Comparison of ENCODE assay signal across 8 cellular contexts in genomic region chr1:211828584-211829342, GRCh38. TPM values are rescaled to one million over a fixed set of nuclear protein-coding genes. Genes with fewer than 3 reads are reported as not detected.
A peak's percentile ranks its signal among the peaks of the same experiment; 100 is the strongest.
DNase-seq lines count a peak whose midpoint lies in the region; ATAC-seq and TF ChIP-seq lines count a peak whose summit lies in the region.

No MANE protein-coding gene starts in this region.

- H3K9me3 Mint-ChIP-seq in activated CD4-positive, alpha-beta T cell treated with anti-CD3 and anti-CD28 coated beads, Interleukin-2, amount 10 ng/mL, durations not matched to agents 7 days and 5 days, result no peaks in the 10 kb centered on the region
- no peaks in the 10 kb centered on the region for H3K9me3 Mint-ChIP-seq in activated T-helper 2 cell treated with anti-CD3 and anti-CD28 coated beads, Interferon-gamma antibody, Interleukin-2, Interleukin-4, amounts not matched to agents 10 μg/mL and 5 μg/mL and 100 μg/mL, durations not matched to agents 14 hours and 24 hours and 36 hours

- TF ChIP-seq CTCF in kidney epithelial cell (IDR thresholded peaks at IDR 0.05; ENCODE audit: insufficient read depth, low read length, poor library complexity, severe bottlenecking), result no peak
- TF ChIP-seq CTCF in suprapubic skin (IDR thresholded peaks at IDR 0.05), result no peak

- no peaks in the 10 kb centered on the region for H3K9me3 ChIP-seq in suprapubic skin

- TF ChIP-seq EP300 in suprapubic skin (IDR thresholded peaks at IDR 0.05), result no peak

- no peak for DNase-seq in activated CD4-positive, alpha-beta T cell treated with anti-CD3 and anti-CD28 coated beads, Interleukin-2, amount 10 ng/mL, durations not matched to agents 7 days and 5 days
- no peak for DNase-seq in activated CD4-positive, alpha-beta T cell treated with anti-CD3 and anti-CD28 coated beads, Interleukin-2, amount 50 U/mL, for 4 hours
- DNase-seq in activated T-helper 2 cell treated with anti-CD3 and anti-CD28 coated beads, Interferon-gamma antibody, Interleukin-2, Interleukin-4, amounts not matched to agents 10 μg/mL and 5 μg/mL and 100 μg/mL, durations not matched to agents 14 hours and 24 hours and 36 hours (ENCODE audit: low spot score), result no peak
- no peak for DNase-seq in kidney epithelial cell (ENCODE audit: low read depth)
- DNase-seq in suprapubic skin (ENCODE audit: low spot score in 2 of 2), result no peak
- no peak for DNase-seq in SHP77 (lab: John Stamatoyannopoulos, UW)

- H3K36me3 Mint-ChIP-seq in activated CD4-positive, alpha-beta T cell treated with anti-CD3 and anti-CD28 coated beads, Interleukin-2, amount 10 ng/mL, durations not matched to agents 7 days and 5 days (ENCODE audit: low read depth), result peaks cover 42% of the 10 kb centered on the region
- peaks cover 22% of the 10 kb centered on the region for H3K36me3 Mint-ChIP-seq in activated T-helper 2 cell treated with anti-CD3 and anti-CD28 coated beads, Interferon-gamma antibody, Interleukin-2, Interleukin-4, amounts not matched to agents 10 μg/mL and 5 μg/mL and 100 μg/mL, durations not matched to agents 14 hours and 24 hours and 36 hours (ENCODE audit: low read depth)

- no peak overlapping the region for H3K27ac ChIP-seq in suprapubic skin

- intact Hi-C loops in activated T-helper 2 cell treated with anti-CD3 and anti-CD28 coated beads, Interferon-gamma antibody, Interleukin-2, Interleukin-4, amounts not matched to agents 10 μg/mL and 5 μg/mL and 100 μg/mL, durations not matched to agents 14 hours and 24 hours and 36 hours (cut with micrococcal nuclease), result no loop called here

- WGBS in suprapubic skin, result 84% methylated on average over 9 of the region's 9 CpGs

- H3K4me1 ChIP-seq in suprapubic skin, result peaks cover 24% of the 10 kb centered on the region

- H3K4me3 Mint-ChIP-seq in activated CD4-positive, alpha-beta T cell treated with anti-CD3 and anti-CD28 coated beads, Interleukin-2, amount 10 ng/mL, durations not matched to agents 7 days and 5 days, result peak overlapping the region; percentile 94
- H3K4me3 Mint-ChIP-seq in activated T-helper 2 cell treated with anti-CD3 and anti-CD28 coated beads, Interferon-gamma antibody, Interleukin-2, Interleukin-4, amounts not matched to agents 10 μg/mL and 5 μg/mL and 100 μg/mL, durations not matched to agents 14 hours and 24 hours and 36 hours (ENCODE audit: low read depth), result peak overlapping the region; percentile 92

- no peaks in the 10 kb centered on the region for H3K27me3 Mint-ChIP-seq in activated CD4-positive, alpha-beta T cell treated with anti-CD3 and anti-CD28 coated beads, Interleukin-2, amount 10 ng/mL, durations not matched to agents 7 days and 5 days
- peaks cover 6% of the 10 kb centered on the region for H3K27me3 Mint-ChIP-seq in activated T-helper 2 cell treated with anti-CD3 and anti-CD28 coated beads, Interferon-gamma antibody, Interleukin-2, Interleukin-4, amounts not matched to agents 10 μg/mL and 5 μg/mL and 100 μg/mL, durations not matched to agents 14 hours and 24 hours and 36 hours (ENCODE audit: low read depth)

- peak overlapping the region; percentile 46 for H3K4me3 ChIP-seq in kidney epithelial cell (ENCODE audit: low read depth, low read length)
- peak overlapping the region; percentile 96 for H3K4me3 ChIP-seq in suprapubic skin

- POLR2A ChIA-PET in activated CD4-positive, alpha-beta T cell treated with anti-CD3 and anti-CD28 coated beads, Interleukin-2, amount 10 ng/mL, durations not matched to agents 7 days and 5 days (lab: Charles Lee), result no interaction called here

- TF ChIP-seq POLR2A in suprapubic skin (IDR thresholded peaks at IDR 0.05), result no peak

- H3K27me3 ChIP-seq in kidney epithelial cell (ENCODE audit: control insufficient read depth, insufficient read depth, low read length) (no peaks in the 10 kb centered on the region), suprapubic skin (no peaks in the 10 kb centered on the region)

- no peaks in the 10 kb centered on the region for H3K36me3 ChIP-seq in kidney epithelial cell (ENCODE audit: control insufficient read depth, insufficient read depth, low read length)
- H3K36me3 ChIP-seq in suprapubic skin, result no peaks in the 10 kb centered on the region

- ATAC-seq in GM21381 (IDR thresholded peaks at IDR 0.05; ENCODE audit: unreplicated experiment) (no peak), HG02885 (IDR thresholded peaks at IDR 0.05; ENCODE audit: poor library complexity, unreplicated experiment) (no peak)

- CTCF ChIA-PET in activated CD4-positive, alpha-beta T cell treated with anti-CD3 and anti-CD28 coated beads, Interleukin-2, amount 10 ng/mL, durations not matched to agents 7 days and 5 days (lab: Charles Lee), result interaction anchor here (1.6 kb wide), 1 partner anchor 13 kb away, joined by 3 read pairs; no protein-coding TSS in a partner anchor

- peaks cover 67% of the 10 kb centered on the region for H3K4me1 Mint-ChIP-seq in activated CD4-positive, alpha-beta T cell treated with anti-CD3 and anti-CD28 coated beads, Interleukin-2, amount 10 ng/mL, durations not matched to agents 7 days and 5 days
- peaks cover 47% of the 10 kb centered on the region for H3K4me1 Mint-ChIP-seq in activated T-helper 2 cell treated with anti-CD3 and anti-CD28 coated beads, Interferon-gamma antibody, Interleukin-2, Interleukin-4, amounts not matched to agents 10 μg/mL and 5 μg/mL and 100 μg/mL, durations not matched to agents 14 hours and 24 hours and 36 hours (ENCODE audit: low read depth)

- peak overlapping the region; percentile 76 for H3K27ac Mint-ChIP-seq in activated CD4-positive, alpha-beta T cell treated with anti-CD3 and anti-CD28 coated beads, Interleukin-2, amount 10 ng/mL, durations not matched to agents 7 days and 5 days
- no peak overlapping the region for H3K27ac Mint-ChIP-seq in activated T-helper 2 cell treated with anti-CD3 and anti-CD28 coated beads, Interferon-gamma antibody, Interleukin-2, Interleukin-4, amounts not matched to agents 10 μg/mL and 5 μg/mL and 100 μg/mL, durations not matched to agents 14 hours and 24 hours and 36 hours

RNA-seq across cellular contexts. Expression of gene LPGAT1, which starts 1.8 kb away (rescaled TPM):
- total RNA-seq in activated CD4-positive, alpha-beta T cell treated with anti-CD3 and anti-CD28 coated beads, Interleukin-2, amount 10 ng/mL, durations not matched to agents 7 days and 5 days, result 10 to 100 TPM; 76.0 to 82.9 TPM
- total RNA-seq in activated T-helper 2 cell treated with anti-CD3 and anti-CD28 coated beads, Interferon-gamma antibody, Interleukin-2, Interleukin-4, amounts not matched to agents 10 μg/mL and 5 μg/mL and 100 μg/mL, durations not matched to agents 14 hours and 24 hours and 36 hours, result 27.8 and 31.1 TPM in 2 replicates
- total RNA-seq in kidney epithelial cell, result 41.1 and 51.9 TPM in 2 replicates
- 10 to 100 TPM; 15.8 to 26.2 (median 18.2) TPM for total RNA-seq in suprapubic skin
